Comparison of ENCODE assay signal across 12 cellular contexts in the genomic region with DNA sequence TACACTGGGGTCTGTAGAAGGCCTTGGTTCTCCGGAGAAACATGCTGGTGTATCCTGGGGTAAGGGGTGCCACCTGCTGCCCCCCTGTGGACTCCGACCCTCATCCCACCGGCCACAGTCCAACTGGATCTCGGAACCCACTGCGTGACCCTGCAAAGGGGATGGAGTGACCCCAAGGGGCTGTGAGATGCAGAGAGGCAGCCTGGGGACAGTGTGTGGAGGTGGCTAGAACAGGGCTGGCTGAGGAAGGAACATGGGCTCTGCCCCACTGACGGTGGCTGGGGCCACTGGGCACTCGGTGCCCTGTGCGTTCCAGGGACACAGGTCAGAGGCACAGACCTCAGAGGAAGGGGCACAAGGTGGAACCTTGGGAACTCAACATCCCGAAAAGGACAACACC. TPM values are rescaled to one million over a fixed set of nuclear protein-coding genes. Genes with fewer than 3 reads are reported as not detected.
DNase-seq lines count a peak whose midpoint lies in the region; ATAC-seq and TF ChIP-seq lines count a peak whose summit lies in the region.
"Had no signal": no experiment of that assay in that cellular context is flagged by ENCODE, and none has a peak within 500 bp of the region (broad histone marks: within the 10 kb centered on the region; RNA-seq: fewer than 3 reads in every experiment).

No MANE protein-coding gene starts in this region.

- no peaks in the 10 kb centered on the region for H4K20me1 ChIP-seq in mammary epithelial cell (ENCODE audit: insufficient read depth, low read length)

- no peak overlapping the region for H2AFZ ChIP-seq in mammary epithelial cell (ENCODE audit: low read depth, low read length)

- no peaks in the 10 kb centered on the region for H3K9me3 Mint-ChIP-seq in stimulated activated naive CD8-positive, alpha-beta T cell treated with anti-CD3 and anti-CD28 coated beads, Interleukin-15, Interleukin-2, amounts not matched to agents 100 ng/mL and 50 ng/mL, for 24 hours
- no peaks in the 10 kb centered on the region for H3K9me3 Mint-ChIP-seq in natural killer cell treated with Interleukin-12 subunit alpha and Interleukin-12 subunit beta and Interleukin-15 and Interleukin-18, amount 100 ng/mL, for 72 hours

- dilution Hi-C loops in mammary epithelial cell (cut with HindIII; ENCODE audit: low sequenced_read_pairs): no loop called here

- TF ChIP-seq CTCF in mammary epithelial cell (conservative IDR thresholded peaks at IDR 0.05 in 1 of 2, IDR thresholded peaks at IDR 0.05 in 1 of 2; ENCODE audit: extremely low read depth in 1 of 2, insufficient read depth in 1 of 2, low read depth in 1 of 2, low read length in 2 of 2): no peak

- no peaks in the 10 kb centered on the region for H3K36me3 Mint-ChIP-seq in stimulated activated naive CD8-positive, alpha-beta T cell treated with anti-CD3 and anti-CD28 coated beads, Interleukin-15, Interleukin-2, amounts not matched to agents 100 ng/mL and 50 ng/mL, for 24 hours (ENCODE audit: low read depth)
- no peaks in the 10 kb centered on the region for H3K36me3 Mint-ChIP-seq in natural killer cell treated with Interleukin-12 subunit alpha and Interleukin-12 subunit beta and Interleukin-15 and Interleukin-18, amount 100 ng/mL, for 72 hours

- no peak for DNase-seq in stimulated activated naive CD8-positive, alpha-beta T cell treated with anti-CD3 and anti-CD28 coated beads, Interleukin-15, Interleukin-2, amounts not matched to agents 100 U/mL and 50 U/mL, for 24 hours
- DNase-seq in mammary epithelial cell: no peak
- DNase-seq in natural killer cell treated with Interleukin-12 subunit alpha and Interleukin-12 subunit beta and Interleukin-15 and Interleukin-18, amount 100 ng/mL, for 72 hours (ENCODE audit: low spot score): no peak
- no peak for DNase-seq in GOT3 (lab: John Stamatoyannopoulos, UW)
- DNase-seq in KG1 (lab: John Stamatoyannopoulos, UW): no peak
- DNase-seq in activated CD4-positive, CD25-positive, alpha-beta regulatory T cell (lab: John Stamatoyannopoulos, UW): no peak
- DNase-seq: activated CD4-positive, alpha-beta T cell treated with anti-CD3 and anti-CD28 coated beads for 48 hours; effector CD8-positive, alpha-beta T cell; KBM-7 had no signal

- no peaks in the 10 kb centered on the region for H3K36me3 ChIP-seq in mammary epithelial cell (ENCODE audit: insufficient read depth, low read length)

- H3K4me1 Mint-ChIP-seq in stimulated activated naive CD8-positive, alpha-beta T cell treated with anti-CD3 and anti-CD28 coated beads, Interleukin-15, Interleukin-2, amounts not matched to agents 100 ng/mL and 50 ng/mL, for 24 hours (ENCODE audit: low read depth): peaks cover 4% of the 10 kb centered on the region
- H3K4me1 Mint-ChIP-seq in natural killer cell treated with Interleukin-12 subunit alpha and Interleukin-12 subunit beta and Interleukin-15 and Interleukin-18, amount 100 ng/mL, for 72 hours (ENCODE audit: low read depth in 2 of 2): peaks cover 0 to 15% of the 10 kb centered on the region in 2 donors

- peak overlapping the region in 1 of 3 experiments; percentile 65 for H3K4me3 ChIP-seq in mammary epithelial cell (replicated peaks in 1 of 3; ENCODE audit: insufficient read depth in 1 of 3, low read depth in 2 of 3, low read length in 3 of 3)

- H3K79me2 ChIP-seq in mammary epithelial cell (ENCODE audit: insufficient read depth, low read length): peaks cover 70% of the 10 kb centered on the region

- no peak overlapping the region for H3K27ac Mint-ChIP-seq in stimulated activated naive CD8-positive, alpha-beta T cell treated with anti-CD3 and anti-CD28 coated beads, Interleukin-15, Interleukin-2, amounts not matched to agents 100 ng/mL and 50 ng/mL, for 24 hours
- peak overlapping the region in 1 of 2 donors; percentile 43 for H3K27ac Mint-ChIP-seq in natural killer cell treated with Interleukin-12 subunit alpha and Interleukin-12 subunit beta and Interleukin-15 and Interleukin-18, amount 100 ng/mL, for 72 hours

- H3K9ac ChIP-seq in mammary epithelial cell (ENCODE audit: insufficient read depth, low read length): no peak overlapping the region

- BruUV-seq in mammary epithelial cell (replicated peaks; lab: Mats Ljungman, UMichigan): no TSS peak

- peak overlapping the region; percentile 68 for H3K4me3 Mint-ChIP-seq in stimulated activated naive CD8-positive, alpha-beta T cell treated with anti-CD3 and anti-CD28 coated beads, Interleukin-15, Interleukin-2, amounts not matched to agents 100 ng/mL and 50 ng/mL, for 24 hours
- peak overlapping the region; percentile 81 for H3K4me3 Mint-ChIP-seq in natural killer cell treated with Interleukin-12 subunit alpha and Interleukin-12 subunit beta and Interleukin-15 and Interleukin-18, amount 100 ng/mL, for 72 hours

- in situ Hi-C loops in mammary epithelial cell (cut with MboI; ENCODE audit: low sequenced_read_pairs in 2 of 2): no loop called here

- no peaks in the 10 kb centered on the region for H3K27me3 ChIP-seq in mammary epithelial cell (ENCODE audit: insufficient read depth, low read length)
- H3K27me3 ChIP-seq: left lung had no signal

- no peak overlapping the region for H3K27ac ChIP-seq in mammary epithelial cell (ENCODE audit: insufficient read depth, low read depth, low read length)

- intact Hi-C loops in mammary epithelial cell (cut with micrococcal nuclease): no loop called here

- H3K9me3 ChIP-seq in mammary epithelial cell (replicated peaks; ENCODE audit: insufficient read depth, low read length): no peaks in the 10 kb centered on the region
- H3K9me3 ChIP-seq: left lung had no signal

- CTCF ChIA-PET in mammary epithelial cell (lab: Charles Lee; ENCODE audit: low non-redundant PET): no interaction called here

- 74% methylated on average over 9 of the region's 9 CpGs for WGBS in mammary epithelial cell (ENCODE audit: low coverage, missing lambda C conversion rate)

- H3K27me3 Mint-ChIP-seq in stimulated activated naive CD8-positive, alpha-beta T cell treated with anti-CD3 and anti-CD28 coated beads, Interleukin-15, Interleukin-2, amounts not matched to agents 100 ng/mL and 50 ng/mL, for 24 hours: peaks cover 3% of the 10 kb centered on the region
- H3K27me3 Mint-ChIP-seq in natural killer cell treated with Interleukin-12 subunit alpha and Interleukin-12 subunit beta and Interleukin-15 and Interleukin-18, amount 100 ng/mL, for 72 hours: no peaks in the 10 kb centered on the region

- H3K4me1 ChIP-seq in mammary epithelial cell (ENCODE audit: insufficient read depth, low read length): peaks cover 35% of the 10 kb centered on the region

- peak overlapping the region; percentile 91 for H3K4me2 ChIP-seq in mammary epithelial cell (ENCODE audit: insufficient read depth, low read depth, low read length)

- no peak for ATAC-seq in stimulated activated naive CD8-positive, alpha-beta T cell treated with anti-CD3 and anti-CD28 coated beads, Interleukin-15, Interleukin-2, amounts not matched to agents 100 U/mL and 50 U/mL, for 24 hours
- no peak for ATAC-seq in natural killer cell treated with Interleukin-12 subunit alpha and Interleukin-12 subunit beta and Interleukin-15 and Interleukin-18, amount 100 ng/mL, for 72 hours
- no peak for ATAC-seq in GM21737 (IDR thresholded peaks at IDR 0.05; ENCODE audit: unreplicated experiment)

RNA-seq across cellular contexts. Expression of a gene that starts 2.3 kb away (rescaled TPM):
- 10 to 100 TPM; 14.1 to 27.3 TPM for total RNA-seq in mammary epithelial cell
- polyA plus RNA-seq in mammary epithelial cell: 6.7 TPM
- 13.1 TPM for polyA minus RNA-seq in mammary epithelial cell
- total RNA-seq in natural killer cell treated with Interleukin-12 subunit alpha and Interleukin-12 subunit beta and Interleukin-15 and Interleukin-18, amount 100 ng/mL, for 72 hours: 10 to 100 TPM; 19.2 to 21.1 TPM

RNA-seq across cellular contexts. Expression of a gene that starts 25.9 kb away (rescaled TPM):
- total RNA-seq in mammary epithelial cell: 10 to 100 TPM; 33.8 to 49.8 TPM
- 27.9 TPM for polyA plus RNA-seq in mammary epithelial cell
- polyA minus RNA-seq in mammary epithelial cell: 25.5 TPM
- 10 to 100 TPM; 29.1 to 42.3 TPM for total RNA-seq in natural killer cell treated with Interleukin-12 subunit alpha and Interleukin-12 subunit beta and Interleukin-15 and Interleukin-18, amount 100 ng/mL, for 72 hours
